ENCODE assay signal across 8 cellular contexts in genomic region chr6:139027620-139028182, GRCh38.
DNase-seq lines count a peak whose midpoint lies in the region; ATAC-seq and TF ChIP-seq lines count a peak whose summit lies in the region.

No MANE protein-coding gene starts in this region.

- no peaks in the 10 kb centered on the region for H3K36me3 ChIP-seq in rectal smooth muscle tissue (ENCODE audit: control insufficient read depth, insufficient read depth, low read length)

- H3K4me3 ChIP-seq in HFF-Myc (replicated peaks; ENCODE audit: low read depth, low read length) (peak overlapping the region; percentile 81), foreskin fibroblast (ENCODE audit: low read depth in 1 of 2, low read length in 2 of 2) (peak overlapping the region; percentile 92 to 96), rectal smooth muscle tissue (ENCODE audit: low read length) (peak overlapping the region; percentile 82)

- DNase-seq in COR-L47 (lab: John Stamatoyannopoulos, UW): peak; percentile 24
- no peak for DNase-seq in HFF-Myc (ENCODE audit: extremely low read depth, low read depth)
- DNase-seq in NCI-H69 (lab: John Stamatoyannopoulos, UW): peak; percentile 97
- peak; percentile 17 for DNase-seq in activated T-cell treated with anti-CD3 and anti-CD28 coated beads for 4 hours
- DNase-seq in foreskin fibroblast: peak; percentile 24 to 55
- no peak for DNase-seq in T1000 (lab: John Stamatoyannopoulos, UW)

- H3K4me1 ChIP-seq in rectal smooth muscle tissue (ENCODE audit: control insufficient read depth, insufficient read depth, low read length): no peaks in the 10 kb centered on the region

- H3K27me3 ChIP-seq in rectal smooth muscle tissue (ENCODE audit: control insufficient read depth, insufficient read depth, low read length): no peaks in the 10 kb centered on the region

- ATAC-seq in HG03521 (IDR thresholded peaks at IDR 0.05; ENCODE audit: unreplicated experiment): no peak

- TF ChIP-seq CTCF in HFF-Myc (IDR thresholded peaks at IDR 0.05; ENCODE audit: low read depth, low read length, missing control alignments): no peak
- TF ChIP-seq CTCF in foreskin fibroblast (IDR thresholded peaks at IDR 0.05; ENCODE audit: low read depth, low read length): no peak

- no peak overlapping the region for H3K27ac ChIP-seq in rectal smooth muscle tissue (ENCODE audit: low read depth, low read length)

- peak overlapping the region; percentile 1 for H3K9ac ChIP-seq in rectal smooth muscle tissue (ENCODE audit: low read length)

Comparison
In these comparisons a context has a peak if more than half of its experiments do, and no peak if none do; other contexts are left out.
1. DNase-seq: peak in COR-L47 (single experiment), NCI-H69 (single experiment), activated T-cell treated with anti-CD3 and anti-CD28 coated beads for 4 hours (single experiment) and foreskin fibroblast (2 of 2); none in HFF-Myc (single experiment) and T1000 (single experiment).
2. Peak in every context shown above with its lines, with median percentiles within 50 percentile points of each other: H3K4me3 ChIP-seq.